Comparison of ENCODE assay signal across 1 cellular context in genomic region chr6:10640402-10640801, GRCh38.
TF ChIP-seq lines count a peak whose summit lies in the region.

No MANE protein-coding gene starts in this region.

TF ChIP-seq in K562, 482 proteins besides CTCF, POLR2A, EP300 and RAD21 (continued from another document and continues in another):
- TF ChIP-seq CEBPZ (IDR thresholded peaks at IDR 0.05; ENCODE audit: borderline replicate concordance, low read depth, low read length) (no peak), CREB3 (tag; conservative IDR thresholded peaks at IDR 0.05; ENCODE audit: low read depth) (0 out of 2 replicates have a peak, but pooled peaks have one; percentile 21), SIN3A (IDR thresholded peaks at IDR 0.05; ENCODE audit: borderline replicate concordance in 2 of 2, control insufficient read depth in 1 of 2, low read depth in 2 of 2, low read length in 2 of 2) (no peak), ZNF347 (CRISPR knock-in tag; IDR thresholded peaks at IDR 0.05; ENCODE audit: low read depth) (no peak), USF2 (CRISPR knock-in tag; IDR thresholded peaks at IDR 0.05) (no peak), L3MBTL2 (IDR thresholded peaks at IDR 0.05) (0 out of 2 replicates have a peak, but pooled peaks have one; percentile 16), CBFA2T3 (IDR thresholded peaks at IDR 0.05) (peak; percentile 89), ZBTB43 (CRISPR knock-in tag; IDR thresholded peaks at IDR 0.05) (no peak), HMG20A (CRISPR knock-in tag; conservative IDR thresholded peaks at IDR 0.05) (no peak), ZNF217 (CRISPR knock-in tag; IDR thresholded peaks at IDR 0.05) (no peak), GTF2F1 (IDR thresholded peaks at IDR 0.05; ENCODE audit: low read depth, low read length) (no peak), MYBL2 (IDR thresholded peaks at IDR 0.05; ENCODE audit: low read depth) (no peak), MYBL2 (CRISPR knock-in tag; IDR thresholded peaks at IDR 0.05; ENCODE audit: borderline replicate concordance) (no peak), PHB2 (IDR thresholded peaks at IDR 0.05; ENCODE audit: low read depth) (peak; percentile 42; the same call in 1 of the 2 replicates), CHCHD3 (CRISPR knock-in tag; IDR thresholded peaks at IDR 0.05) (no peak), KAT2B (IDR thresholded peaks at IDR 0.05; ENCODE audit: low read depth, low read length) (no peak), FOXO4 (CRISPR knock-in tag; IDR thresholded peaks at IDR 0.05) (no peak), KLF6 (CRISPR knock-in tag; IDR thresholded peaks at IDR 0.05; ENCODE audit: borderline replicate concordance) (no peak), GABPA (tag; conservative IDR thresholded peaks at IDR 0.05; ENCODE audit: low read depth) (no peak), CBFA2T2 (conservative IDR thresholded peaks at IDR 0.05) (peak; percentile 81), ZNF165 (CRISPR knock-in tag; IDR thresholded peaks at IDR 0.05; ENCODE audit: borderline replicate concordance) (no peak), SETDB1 (IDR thresholded peaks at IDR 0.05; ENCODE audit: low read length) (no peak), PBX2 (CRISPR knock-in tag; IDR thresholded peaks at IDR 0.05; ENCODE audit: low read depth) (no peak), PBX2 (tag; conservative IDR thresholded peaks at IDR 0.05; ENCODE audit: low read depth) (0 out of 2 replicates have a peak, but pooled peaks have one; percentile 17), ZFP1 (CRISPR knock-in tag; IDR thresholded peaks at IDR 0.05) (no peak), BCOR (IDR thresholded peaks at IDR 0.05) (0 out of 2 replicates have a peak, but pooled peaks have one; percentile 43), SMARCE1 (IDR thresholded peaks at IDR 0.05) (peak; percentile 54), MAFF (IDR thresholded peaks at IDR 0.05; ENCODE audit: low read length) (peak; percentile 55; the same call in 1 of the 2 replicates), YY1 (IDR thresholded peaks at IDR 0.05; ENCODE audit: borderline replicate concordance in 1 of 3, control insufficient read depth in 1 of 3, extremely low read depth in 1 of 3, insufficient read depth in 3 of 3, insufficient read length in 1 of 3, insufficient replicate concordance in 2 of 3, low read depth in 1 of 3, low read length in 2 of 3) (no peak), MAFK (IDR thresholded peaks at IDR 0.05; ENCODE audit: low read length) (peak; percentile 66; the same call in 1 of the 2 replicates), NCOA2 (IDR thresholded peaks at IDR 0.05; ENCODE audit: partially characterized antibody in 2 of 2) (no peak), RBM14 (IDR thresholded peaks at IDR 0.05; ENCODE audit: borderline replicate concordance, insufficient read depth, low read depth, low read length) (no peak), ARNT (IDR thresholded peaks at IDR 0.05) (peak in 1 of 2 experiments; percentile 58; a peak in 1 of 4 replicates), ZFX (CRISPR knock-in tag; IDR thresholded peaks at IDR 0.05) (peak; percentile 10; the same call in 1 of the 2 replicates), DIDO1 (tag; IDR thresholded peaks at IDR 0.05; ENCODE audit: low read depth) (no peak), RCOR1 (IDR thresholded peaks at IDR 0.05; ENCODE audit: borderline replicate concordance in 1 of 2, low read depth in 2 of 2, low read length in 2 of 2) (peak in 1 of 2 experiments; percentile 49; a peak in 2 of 4 replicates), MTA3 (IDR thresholded peaks at IDR 0.05; ENCODE audit: borderline replicate concordance) (0 out of 2 replicates have a peak, but pooled peaks have one; percentile 50), STAT5B (CRISPR knock-in tag; IDR thresholded peaks at IDR 0.05) (no peak), HCFC1 (IDR thresholded peaks at IDR 0.05; ENCODE audit: low read depth, low read length) (no peak), ARID1B (IDR thresholded peaks at IDR 0.05) (peak; percentile 90), SMARCA4 (IDR thresholded peaks at IDR 0.05) (peak; percentile 61; the same call in 1 of the 2 replicates), NCOA4 (IDR thresholded peaks at IDR 0.05; ENCODE audit: partially characterized antibody) (no peak), ZNF449 (CRISPR knock-in tag; IDR thresholded peaks at IDR 0.05) (no peak), TAF9B (IDR thresholded peaks at IDR 0.05; ENCODE audit: partially characterized antibody) (peak; percentile 29), TFAP4 (CRISPR knock-in tag; IDR thresholded peaks at IDR 0.05; ENCODE audit: borderline replicate concordance) (peak; percentile 37; the same call in 1 of the 2 replicates), DDX20 (tag; IDR thresholded peaks at IDR 0.05; ENCODE audit: low read depth) (no peak), PRMT5 (CRISPR knock-in tag; IDR thresholded peaks at IDR 0.05) (no peak), HDAC1 (IDR thresholded peaks at IDR 0.05) (0 out of 4 replicates have a peak, but pooled peaks of 1 of the 2 experiments have one; percentile 36), STAT6 (CRISPR knock-in tag; IDR thresholded peaks at IDR 0.05) (no peak), ATF7 (IDR thresholded peaks at IDR 0.05) (peak; percentile 76), TAL1 (IDR thresholded peaks at IDR 0.05) (peak; percentile 75), C11orf30 (IDR thresholded peaks at IDR 0.05; ENCODE audit: low read depth) (peak; percentile 82), E2F4 (CRISPR knock-in tag; IDR thresholded peaks at IDR 0.05; ENCODE audit: low read depth) (no peak)
